1 cellular context compared by ENCODE assay signal in genomic region chrX:153875391-153876111, GRCh38.
TF ChIP-seq lines count a peak whose summit lies in the region.

No MANE protein-coding gene starts in this region.

TF ChIP-seq in H1, 55 proteins besides CTCF, POLR2A, EP300 and RAD21 (continued from another document):
- TF ChIP-seq EZH2 (IDR thresholded peaks at IDR 0.05; ENCODE audit: low read depth, low read length, severe bottlenecking) (no peak), SIN3A (conservative IDR thresholded peaks at IDR 0.05 in 1 of 2, IDR thresholded peaks at IDR 0.05 in 1 of 2; ENCODE audit: low read depth in 1 of 2, low read length in 2 of 2) (peak; percentile 100), MAX (IDR thresholded peaks at IDR 0.05) (peak; percentile 87), YY1 (IDR thresholded peaks at IDR 0.05; ENCODE audit: low read depth, low read length) (no peak), TCF12 (IDR thresholded peaks at IDR 0.05; ENCODE audit: low read depth, low read length) (no peak), RBBP5 (IDR thresholded peaks at IDR 0.05; ENCODE audit: borderline replicate concordance, low read depth, low read length) (no peak), SAP30 (IDR thresholded peaks at IDR 0.05; ENCODE audit: insufficient read depth, insufficient replicate concordance, low read length) (peak; percentile 99)
